ENCODE assay signal across 9 cellular contexts in genomic region chr7:90749774-90750173, GRCh38.
DNase-seq lines count a peak whose midpoint lies in the region; ATAC-seq and TF ChIP-seq lines count a peak whose summit lies in the region.
"Had no signal": no experiment of that assay in that cellular context is flagged by ENCODE, and none has a peak within 500 bp of the region (broad histone marks: within the 10 kb centered on the region; RNA-seq: fewer than 3 reads in every experiment).

No MANE protein-coding gene starts in this region.

- peaks cover 57 to 59% (median 58%) of the 10 kb centered on the region in 3 donors for H3K4me1 Mint-ChIP-seq in IgD-negative memory B cell
- no peaks in the 10 kb centered on the region for H3K4me1 Mint-ChIP-seq in activated T-cell treated with anti-CD3 and anti-CD28 coated beads, Interleukin-2, amount 50 U/mL, for 4 hours (ENCODE audit: low read depth)

- no peak overlapping the region for H3K4me3 ChIP-seq in AG09309 (ENCODE audit: control insufficient read depth, low read depth, low read length)

- DNase-seq in AG09309 (ENCODE audit: low read depth) (no peak), dermis blood vessel endothelial cell (peak; percentile 29), NCI-H446 treated with DMSO at 0.1 percent for 48 hours (lab: John Stamatoyannopoulos, UW) (no peak)
- no peak for DNase-seq in activated T-cell treated with anti-CD3 and anti-CD28 coated beads, Interleukin-2, amount 50 U/mL, for 4 hours
- DNase-seq in activated CD4-positive, alpha-beta T cell treated with anti-CD3 and anti-CD28 coated beads for 1 hour = no peak
- DNase-seq: activated effector memory CD4-positive, alpha-beta T cell treated with anti-CD3 and anti-CD28 coated beads, Interleukin-2, amount 50 U/mL, for 16 hours had no signal

- ATAC-seq in GM19025 (IDR thresholded peaks at IDR 0.05; ENCODE audit: low read depth, unreplicated experiment) = peak; percentile 91
- ATAC-seq in HG02884 (IDR thresholded peaks at IDR 0.05; ENCODE audit: unreplicated experiment) = no peak
- ATAC-seq in activated T-cell treated with anti-CD3 and anti-CD28 coated beads, Interleukin-2, amount 50 U/mL, for 4 hours = no peak

- H3K27ac Mint-ChIP-seq in IgD-negative memory B cell = peak overlapping the region in 2 of 3 donors; percentile 8 to 74

- peaks cover 0 to 2% (median 0%) of the 10 kb centered on the region in 3 donors for H3K9me3 Mint-ChIP-seq in IgD-negative memory B cell
- H3K9me3 Mint-ChIP-seq in activated T-cell treated with anti-CD3 and anti-CD28 coated beads, Interleukin-2, amount 50 U/mL, for 4 hours = peaks cover 3% of the 10 kb centered on the region

- H3K36me3 Mint-ChIP-seq in IgD-negative memory B cell = peaks cover 28% of the 10 kb centered on the region
- H3K36me3 Mint-ChIP-seq in activated T-cell treated with anti-CD3 and anti-CD28 coated beads, Interleukin-2, amount 50 U/mL, for 4 hours (ENCODE audit: insufficient read depth) = no peaks in the 10 kb centered on the region

- peak; percentile 23 for TF ChIP-seq CTCF in AG09309 (IDR thresholded peaks at IDR 0.05; ENCODE audit: control insufficient read depth, insufficient read depth, low read depth, low read length, missing control alignments)

- H3K27me3 Mint-ChIP-seq in IgD-negative memory B cell = no peaks in the 10 kb centered on the region
- peaks cover 2% of the 10 kb centered on the region for H3K27me3 Mint-ChIP-seq in activated T-cell treated with anti-CD3 and anti-CD28 coated beads, Interleukin-2, amount 50 U/mL, for 4 hours (ENCODE audit: low read depth)

- peak overlapping the region in 2 of 4 donors; percentile 47 to 68 for H3K4me3 Mint-ChIP-seq in IgD-negative memory B cell
- H3K4me3 Mint-ChIP-seq in activated T-cell treated with anti-CD3 and anti-CD28 coated beads, Interleukin-2, amount 50 U/mL, for 4 hours = no peak overlapping the region
